8 cellular contexts compared by ENCODE assay signal in the genomic region with DNA sequence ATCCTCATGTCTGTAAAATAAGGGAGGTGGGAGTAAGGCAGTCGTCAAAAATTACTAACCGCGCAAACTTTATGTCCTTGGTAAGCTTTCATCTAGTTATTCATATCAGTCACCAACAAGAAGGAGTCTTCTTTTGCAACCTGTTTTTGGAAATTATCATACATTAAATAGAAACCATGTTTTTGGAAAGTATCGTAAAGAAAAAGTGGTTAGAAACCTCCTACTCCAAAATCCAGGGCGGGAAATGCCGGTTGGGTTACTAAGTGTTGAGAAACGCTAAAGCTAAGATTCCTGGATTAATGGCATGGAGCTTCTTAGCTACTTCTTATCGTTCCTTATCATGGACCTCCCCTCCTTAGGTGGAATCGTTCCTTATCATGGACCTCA. TPM values are rescaled to one million over a fixed set of nuclear protein-coding genes. Genes with fewer than 3 reads are reported as not detected.
A peak's percentile ranks its signal among the peaks of the same experiment; 100 is the strongest.
DNase-seq lines count a peak whose midpoint lies in the region; ATAC-seq and TF ChIP-seq lines count a peak whose summit lies in the region.

No MANE protein-coding gene starts in this region.

- H3K4me2 ChIP-seq in MM.1S (ENCODE audit: low read depth, low read length): peak overlapping the region; percentile 69

- H3K36me3 ChIP-seq in MM.1S (replicated peaks; ENCODE audit: insufficient read depth, low read length) (no peaks in the 10 kb centered on the region), endocrine pancreas (ENCODE audit: control insufficient read depth, insufficient read depth, low read length) (no peaks in the 10 kb centered on the region), ovary (no peaks in the 10 kb centered on the region)

- H3K27me3 ChIP-seq in MM.1S (replicated peaks; ENCODE audit: insufficient read depth, low read length) (no peaks in the 10 kb centered on the region), endocrine pancreas (ENCODE audit: control insufficient read depth, insufficient read depth, low read length) (no peaks in the 10 kb centered on the region), ovary (no peaks in the 10 kb centered on the region)

- H3K4me3 ChIP-seq in MM.1S (ENCODE audit: low read length): peak overlapping the region; percentile 76
- H3K4me3 ChIP-seq in endocrine pancreas (ENCODE audit: control insufficient read depth, insufficient read depth, low read length): peak overlapping the region; percentile 92
- H3K4me3 ChIP-seq in ovary: peak overlapping the region; percentile 82

- TF ChIP-seq EP300 in ovary (IDR thresholded peaks at IDR 0.05): no peak

- no peaks in the 10 kb centered on the region for H4K20me1 ChIP-seq in MM.1S (ENCODE audit: insufficient read depth, low read length)

- no peaks in the 10 kb centered on the region for H3F3A ChIP-seq in MM.1S (ENCODE audit: insufficient read depth, low read length)

- H3K79me2 ChIP-seq in MM.1S (ENCODE audit: low read length): no peaks in the 10 kb centered on the region

- H3K4me1 ChIP-seq in MM.1S (ENCODE audit: low read length) (no peaks in the 10 kb centered on the region), endocrine pancreas (ENCODE audit: control insufficient read depth, insufficient read depth, low read length) (no peaks in the 10 kb centered on the region), ovary (ENCODE audit: insufficient read depth) (no peaks in the 10 kb centered on the region)

- DNase-seq in ELR (ENCODE audit: low read depth): peak; percentile 43
- DNase-seq in MM.1S: no peak
- no peak for DNase-seq in ovary
- no peak for DNase-seq in SHP77 (lab: John Stamatoyannopoulos, UW)
- no peak for DNase-seq in NCI-H1092 (lab: John Stamatoyannopoulos, UW)
- DNase-seq in NCI-H446 (lab: John Stamatoyannopoulos, UW): no peak

- TF ChIP-seq POLR2A in ovary (IDR thresholded peaks at IDR 0.05): no peak

- no peak for ATAC-seq in GM21515 (IDR thresholded peaks at IDR 0.05; ENCODE audit: unreplicated experiment)

- H3K9ac ChIP-seq in MM.1S (ENCODE audit: low read length) (peak overlapping the region; percentile 54; the same call in 1 of the 2 replicates), endocrine pancreas (ENCODE audit: control insufficient read depth, insufficient read depth, low read length) (peak overlapping the region; percentile 98)

- 2 to 5% (median 3%) methylated on average over 9 of the region's 9 CpGs for WGBS in ovary, 3 donors

- no peaks in the 10 kb centered on the region for H3K9me2 ChIP-seq in MM.1S (replicated peaks; ENCODE audit: insufficient read depth, low read length)

- H3K9me3 ChIP-seq in MM.1S (replicated peaks; ENCODE audit: insufficient read depth, low read length): no peaks in the 10 kb centered on the region
- no peaks in the 10 kb centered on the region for H3K9me3 ChIP-seq in endocrine pancreas (ENCODE audit: control insufficient read depth, low read length)
- H3K9me3 ChIP-seq in ovary: no peaks in the 10 kb centered on the region

- TF ChIP-seq CTCF in MM.1S (IDR thresholded peaks at IDR 0.05; ENCODE audit: low read length): no peak
- no peak for TF ChIP-seq CTCF in ovary (IDR thresholded peaks at IDR 0.05)

- H2AFZ ChIP-seq in MM.1S (ENCODE audit: low read length): peak overlapping the region; percentile 99

- intact Hi-C loops in ovary (cut with DNase I): no loop called here

- H3K27ac ChIP-seq in MM.1S (ENCODE audit: low read length) (no peak overlapping the region), ovary (peak overlapping the region; percentile 46 to 72)

RNA-seq across cellular contexts. Expression of a gene that starts 0.8 kb away (rescaled TPM):
- total RNA-seq in ovary: 10 to 100 TPM; 10.6 to 17.2 (median 14.6) TPM
- 1 to 10 TPM; 7.4 to 8.8 TPM for polyA plus RNA-seq in ovary

RNA-seq across cellular contexts. Expression of a gene that starts 29.4 kb away (rescaled TPM):
- total RNA-seq in ovary: 1 to 10 TPM; 1.2 to 1.4 (median 1.2) TPM
- polyA plus RNA-seq in ovary: under 1 TPM; 0.67 to 0.78 TPM
